ENCODE assay signal across 1 cellular context in genomic region chr1:20308569-20308968, GRCh38.
TF ChIP-seq lines count a peak whose summit lies in the region.

No MANE protein-coding gene starts in this region.

TF ChIP-seq in K562, 482 proteins besides CTCF, POLR2A, EP300 and RAD21 (continued from another document):
- TF ChIP-seq ZBTB49 (CRISPR knock-in tag; IDR thresholded peaks at IDR 0.05; ENCODE audit: borderline replicate concordance) (no peak), BRF2 (IDR thresholded peaks at IDR 0.05; ENCODE audit: borderline replicate concordance, insufficient read depth, insufficient read length) (no peak), SFPQ (IDR thresholded peaks at IDR 0.05; ENCODE audit: low read depth, low read length) (no peak), MEIS2 (IDR thresholded peaks at IDR 0.05; ENCODE audit: partially characterized antibody) (peak; percentile 95), PBX2 (CRISPR knock-in tag; IDR thresholded peaks at IDR 0.05; ENCODE audit: low read depth) (peak; percentile 66), PBX2 (tag; conservative IDR thresholded peaks at IDR 0.05; ENCODE audit: low read depth) (peak; percentile 92), NR2C2 (CRISPR knock-in tag; IDR thresholded peaks at IDR 0.05) (no peak), NR2C2 (tag; IDR thresholded peaks at IDR 0.05) (no peak), RCOR1 (IDR thresholded peaks at IDR 0.05; ENCODE audit: borderline replicate concordance in 1 of 2, low read depth in 2 of 2, low read length in 2 of 2) (0 out of 4 replicates have a peak, but pooled peaks of 1 of the 2 experiments have one; percentile 29), TBL1XR1 (IDR thresholded peaks at IDR 0.05; ENCODE audit: low read length in 2 of 2) (peak in 1 of 2 experiments; percentile 49; a peak in 1 of 4 replicates)
